Comparison of ENCODE assay signal across 10 cellular contexts in genomic region chr9:136531904-136532798, GRCh38. TPM values are rescaled to one million over a fixed set of nuclear protein-coding genes. Genes with fewer than 3 reads are reported as not detected.
DNase-seq lines count a peak whose midpoint lies in the region; ATAC-seq and TF ChIP-seq lines count a peak whose summit lies in the region.
"Had no signal": no experiment of that assay in that cellular context is flagged by ENCODE, and none has a peak within 500 bp of the region (broad histone marks: within the 10 kb centered on the region; RNA-seq: fewer than 3 reads in every experiment).

No MANE protein-coding gene starts in this region.

- H3K27ac ChIP-seq in cingulate gyrus (ENCODE audit: low read depth, low read length): peak overlapping the region; percentile 23
- H3K27ac ChIP-seq in uterus: peak overlapping the region; percentile 13 to 39
- H3K27ac ChIP-seq: ovary had no signal

- peak overlapping the region in 7 of 8 donors; percentile 65 to 89 (median 78) for H3K4me3 Mint-ChIP-seq in naive B cell

- ATAC-seq in naive B cell (ENCODE audit: low read depth in 2 of 2): no peak
- no peak for ATAC-seq in HG02981 (IDR thresholded peaks at IDR 0.05; ENCODE audit: unreplicated experiment)

- peaks cover 0 to 32% of the 10 kb centered on the region in 2 donors for H3K4me1 ChIP-seq in uterus

- TF ChIP-seq POLR2A in uterus (IDR thresholded peaks at IDR 0.05): no peak

- no peaks in the 10 kb centered on the region for H3K9me3 ChIP-seq in uterus
- H3K9me3 ChIP-seq: ovary had no signal

- no peaks in the 10 kb centered on the region for H3K36me3 ChIP-seq in uterus
- H3K36me3 ChIP-seq: ovary had no signal

- H3K36me3 Mint-ChIP-seq in naive B cell: no peaks in the 10 kb centered on the region

- peaks cover 0 to 5% (median 0%) of the 10 kb centered on the region in 3 donors for H3K27me3 Mint-ChIP-seq in naive B cell

- no peak for TF ChIP-seq CTCF in uterus (IDR thresholded peaks at IDR 0.05)

- DNase-seq in stimulated activated CD4-positive, alpha-beta T cell treated with anti-CD3 and anti-CD28 coated beads, Interleukin-1b, Interleukin-23, amount 100 ng/mL, for 48 hours: peak; percentile 32
- no peak for DNase-seq in stimulated activated CD4-positive, alpha-beta T cell treated with anti-CD3 and anti-CD28 coated beads, Interleukin-2, amount 100 ng/mL, for 48 hours
- no peak for DNase-seq in naive B cell
- DNase-seq in uterus: no peak
- DNase-seq in DMS114 treated with DMSO at 0.1 percent for 48 hours (lab: John Stamatoyannopoulos, UW; ENCODE audit: unreplicated experiment): no peak
- no peak for DNase-seq in NCI-H1092 treated with DMSO at 0.1 percent for 48 hours (lab: John Stamatoyannopoulos, UW)
- DNase-seq: C1 segment of cervical spinal cord, ovary had no signal

- H3K9me3 Mint-ChIP-seq in naive B cell: no peaks in the 10 kb centered on the region

- peak overlapping the region in 3 of 6 donors; percentile 40 to 59 (median 51) for H3K27ac Mint-ChIP-seq in naive B cell

- no peaks in the 10 kb centered on the region for H3K27me3 ChIP-seq in uterus
- H3K27me3 ChIP-seq: ovary had no signal

- no peak overlapping the region for H3K4me3 ChIP-seq in uterus
- H3K4me3 ChIP-seq: ovary had no signal

- intact Hi-C loops in uterus (cut with DNase I; ENCODE audit: low total_unique reads): no loop called here

- H3K4me1 Mint-ChIP-seq in naive B cell: peaks cover 38 to 54% (median 49%) of the 10 kb centered on the region in 3 donors

RNA-seq across cellular contexts. Expression of gene NOTCH1, which starts 13.7 kb away (rescaled TPM):
- 1 to 10 TPM in 5 of 6 donors, under 1 TPM in 1; 0.05 to 8.0 (median 2.4) TPM for polyA plus RNA-seq in naive B cell (ENCODE audit: low read depth in 6 of 6)
- 100 to 1,000 TPM in 1 of 4 donors, 10 to 100 TPM in 3; 19.7 to 109 (median 35.6) TPM for total RNA-seq in uterus

RNA-seq across cellular contexts. Expression of gene SEC16A, which starts 49.3 kb away (rescaled TPM):
- polyA plus RNA-seq in naive B cell (ENCODE audit: low read depth in 6 of 6): 10 to 100 TPM; 10.3 to 35.2 (median 20.0) TPM
- total RNA-seq in uterus: 10 to 100 TPM; 18.8 to 73.2 (median 35.1) TPM
